Comparison of ENCODE assay signal across 15 cellular contexts in the genomic region with DNA sequence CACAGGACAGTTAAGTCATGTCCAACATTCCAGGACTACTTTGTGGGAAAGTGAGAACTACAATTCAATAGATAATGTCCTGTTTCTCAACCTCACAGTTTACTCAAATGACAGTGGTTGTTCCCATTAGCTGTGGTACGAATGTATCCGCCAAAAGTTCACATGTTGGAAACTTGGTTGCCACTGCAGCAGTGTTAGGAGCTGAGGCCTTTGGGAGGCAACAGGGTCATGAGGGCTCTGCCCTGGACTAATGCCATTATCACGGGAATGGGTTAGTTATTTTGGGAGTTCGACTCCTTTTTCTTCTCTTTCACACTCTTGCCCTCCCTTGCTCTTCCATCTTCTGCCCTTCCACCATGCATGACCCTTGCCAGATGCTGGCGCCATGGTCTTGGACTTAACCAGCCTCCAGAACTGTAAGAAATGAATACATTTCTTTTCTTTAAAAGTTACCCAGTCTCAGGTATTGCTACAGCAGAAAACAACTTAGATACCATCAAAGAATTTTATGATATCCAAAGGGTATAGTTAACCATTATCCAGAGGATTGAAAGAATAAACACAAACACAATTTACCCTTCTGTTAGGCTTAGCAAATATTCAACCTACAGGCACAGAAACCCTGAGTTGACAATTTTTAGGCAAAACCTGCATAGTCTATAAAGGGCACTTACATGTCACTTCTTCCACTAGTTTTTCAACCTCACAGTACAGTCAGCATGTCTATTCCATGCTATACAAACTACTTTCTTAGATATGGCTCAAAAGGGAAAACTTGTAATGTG.
"Had no signal": no experiment of that assay in that cellular context is flagged by ENCODE, and none has a peak within 500 bp of the region (broad histone marks: within the 10 kb centered on the region; RNA-seq: fewer than 3 reads in every experiment).

No MANE protein-coding gene starts in this region.

- H3K9me3 ChIP-seq: left lung, tibial nerve had no signal

- DNase-seq: activated B cell treated with CpG ODN at 0.5 μM for 24 hours; activated CD4-positive, alpha-beta T cell treated with anti-CD3 and anti-CD28 coated beads, Interleukin-2, amount 50 U/mL, for 1 hour; activated effector memory CD4-positive, alpha-beta T cell treated with anti-CD3 and anti-CD28 coated beads, Interleukin-2, amount 50 U/mL, for 16 hours; activated T-cell treated with anti-CD3 and anti-CD28 coated beads for 4 hours; foreskin melanocyte; head of caudate nucleus; left lung; nucleus accumbens; right cardiac atrium; stimulated activated CD4-positive, alpha-beta T cell treated with anti-CD3 and anti-CD28 coated beads, Interleukin-1b, Interleukin-23, amount 100 ng/mL, for 48 hours; stimulated activated naive B cell treated with anti-CD40 and anti-IgM and Interleukin-4, amounts not matched to agents 10 μg/mL and 1 μg/mL and 100 μg/mL, for 72 hours had no signal

- H3K27me3 ChIP-seq: left lung, tibial nerve had no signal

- H3K9me3 Mint-ChIP-seq: activated B cell treated with CpG ODN at 0.5 μM for 24 hours; mesothelial cell of epicardium; stimulated activated naive B cell treated with anti-CD40 and anti-IgM and Interleukin-4, amounts not matched to agents 10 μg/mL and 1 μg/mL and 100 μg/mL, for 72 hours; T-helper 1 cell treated with Interleukin-12 subunit alpha and Interleukin-12 subunit beta and Interleukin-4 antibody, amounts not matched to agents 30 μg/mL and 1 μg/mL, for 36 hours had no signal

- H3K27ac Mint-ChIP-seq: activated B cell treated with CpG ODN at 0.5 μM for 24 hours; mesothelial cell of epicardium; stimulated activated naive B cell treated with anti-CD40 and anti-IgM and Interleukin-4, amounts not matched to agents 10 μg/mL and 1 μg/mL and 100 μg/mL, for 72 hours; T-helper 1 cell treated with Interleukin-12 subunit alpha and Interleukin-12 subunit beta and Interleukin-4 antibody, amounts not matched to agents 30 μg/mL and 1 μg/mL, for 36 hours had no signal

- H3K4me3 Mint-ChIP-seq: activated B cell treated with CpG ODN at 0.5 μM for 24 hours; mesothelial cell of epicardium; stimulated activated naive B cell treated with anti-CD40 and anti-IgM and Interleukin-4, amounts not matched to agents 10 μg/mL and 1 μg/mL and 100 μg/mL, for 72 hours; T-helper 1 cell treated with Interleukin-12 subunit alpha and Interleukin-12 subunit beta and Interleukin-4 antibody, amounts not matched to agents 30 μg/mL and 1 μg/mL, for 36 hours had no signal

- H3K4me3 ChIP-seq: left lung, SK-N-MC, tibial nerve had no signal

- H3K27ac ChIP-seq: left lung, SK-N-MC, tibial nerve had no signal

- ATAC-seq: left lung; right cardiac atrium; stimulated activated naive B cell treated with anti-CD40 and anti-IgM and Interleukin-4, amounts not matched to agents 10 μg/mL and 1 μg/mL and 100 μg/mL, for 72 hours had no signal

- H3K27me3 Mint-ChIP-seq: activated B cell treated with CpG ODN at 0.5 μM for 24 hours; stimulated activated naive B cell treated with anti-CD40 and anti-IgM and Interleukin-4, amounts not matched to agents 10 μg/mL and 1 μg/mL and 100 μg/mL, for 72 hours had no signal
